ENCODE assay signal across 15 cellular contexts in genomic region chr9:94729199-94729598, GRCh38. TPM values are rescaled to one million over a fixed set of nuclear protein-coding genes. Genes with fewer than 3 reads are reported as not detected.
DNase-seq lines count a peak whose midpoint lies in the region; ATAC-seq and TF ChIP-seq lines count a peak whose summit lies in the region.
"Had no signal": no experiment of that assay in that cellular context is flagged by ENCODE, and none has a peak within 500 bp of the region (broad histone marks: within the 10 kb centered on the region; RNA-seq: fewer than 3 reads in every experiment).

No MANE protein-coding gene starts in this region.

- no peaks in the 10 kb centered on the region for H3K27me3 ChIP-seq in CD4-positive, alpha-beta T cell (ENCODE audit: control insufficient read depth, insufficient read depth, low read length)
- no peaks in the 10 kb centered on the region for H3K27me3 ChIP-seq in GM23338 (ENCODE audit: insufficient read depth)
- no peaks in the 10 kb centered on the region for H3K27me3 ChIP-seq in SJCRH30

- H3K9me3 Mint-ChIP-seq in CD4-positive, alpha-beta T cell, result no peaks in the 10 kb centered on the region
- no peaks in the 10 kb centered on the region for H3K9me3 Mint-ChIP-seq in GM23338
- no peaks in the 10 kb centered on the region for H3K9me3 Mint-ChIP-seq in neural crest cell
- H3K9me3 Mint-ChIP-seq: CD8-positive, alpha-beta T cell had no signal

- H3K9me2 ChIP-seq in GM23338 (ENCODE audit: insufficient read depth), result no peaks in the 10 kb centered on the region

- intact Hi-C loops in CD4-positive, alpha-beta T cell (cut with DNase I, micrococcal nuclease), result loop anchor here in 1 of 2 experiments (5.0 to 10.0 kb wide), 6 partner anchors 57 to 1686 kb away; partner anchors contain the start of genes ZNF169 and ZNF367

- no peaks in the 10 kb centered on the region for H3K4me1 ChIP-seq in GM23338 (ENCODE audit: insufficient read depth)
- H3K4me1 ChIP-seq in SJCRH30, result 0 out of 2 replicates have a peak, but pooled peaks cover 7% of the 10 kb centered on the region

- CTCF ChIA-PET in CD4-positive, alpha-beta T cell (lab: Charles Lee), result no interaction called here

- no peaks in the 10 kb centered on the region for H3K9me3 ChIP-seq in CD4-positive, alpha-beta T cell (ENCODE audit: control insufficient read depth, low read length)
- H3K9me3 ChIP-seq in T-helper 17 cell (ENCODE audit: control insufficient read depth, low read length, poor library complexity, severe bottlenecking) (no peaks in the 10 kb centered on the region), SJCRH30 (replicated peaks) (no peaks in the 10 kb centered on the region)

- H3K27ac Mint-ChIP-seq in CD4-positive, alpha-beta T cell, result peak overlapping the region; percentile 5
- H3K27ac Mint-ChIP-seq in GM23338 (no peak overlapping the region), T-helper 17 cell (peak overlapping the region; percentile 56), neural crest cell (ENCODE audit: unreplicated experiment) (no peak overlapping the region)
- H3K27ac Mint-ChIP-seq: CD8-positive, alpha-beta T cell had no signal

- ATAC-seq in CD4-positive, alpha-beta T cell (ENCODE audit: poor library complexity), result no peak
- ATAC-seq in GM23338 (no peak), T-helper 17 cell (no peak)
- ATAC-seq: CD8-positive, alpha-beta T cell had no signal

- H3F3A ChIP-seq in GM23338 (replicated peaks; ENCODE audit: low read depth), result no peaks in the 10 kb centered on the region

- no peak for DNase-seq in CD4-positive, alpha-beta T cell
- DNase-seq in GM23338 (ENCODE audit: low spot score), result peak; percentile 17
- DNase-seq in T-helper 17 cell, result no peak
- DNase-seq in neural crest cell (ENCODE audit: low read depth, low spot score), result no peak
- no peak for DNase-seq in RPMI8226
- no peak for DNase-seq in SJCRH30
- DNase-seq in DMS153 (lab: John Stamatoyannopoulos, UW), result no peak
- DNase-seq: CD8-positive, alpha-beta T cell; Kasumi-1; NCI-H1105 treated with DMSO at 0.1 percent for 48 hours; NCI-H1694 treated with DMSO at 0.1 percent for 48 hours; NCI-H2107; NCI-H2227 treated with DMSO at 0.1 percent for 48 hours; NCI-H524; SIG-M5 had no signal

- H2AFZ ChIP-seq in GM23338, result no peak overlapping the region

- no peak overlapping the region for H3K27ac ChIP-seq in CD4-positive, alpha-beta T cell (ENCODE audit: low read depth, low read length)
- no peak overlapping the region for H3K27ac ChIP-seq in GM23338 (ENCODE audit: low read depth)
- no peak overlapping the region for H3K27ac ChIP-seq in SJCRH30

- POLR2A ChIA-PET in CD4-positive, alpha-beta T cell (lab: Charles Lee), result no interaction called here

- H3K27me3 Mint-ChIP-seq in CD4-positive, alpha-beta T cell, result no peaks in the 10 kb centered on the region
- peaks cover 3% of the 10 kb centered on the region for H3K27me3 Mint-ChIP-seq in GM23338 (ENCODE audit: insufficient read depth, low read depth, poor library complexity)
- H3K27me3 Mint-ChIP-seq in T-helper 17 cell, result no peaks in the 10 kb centered on the region
- H3K27me3 Mint-ChIP-seq in neural crest cell (ENCODE audit: low read depth), result no peaks in the 10 kb centered on the region

- peaks cover 11% of the 10 kb centered on the region for H3K36me3 Mint-ChIP-seq in CD4-positive, alpha-beta T cell (ENCODE audit: low read depth)
- no peaks in the 10 kb centered on the region for H3K36me3 Mint-ChIP-seq in GM23338 (ENCODE audit: low read depth)
- peaks cover 2% of the 10 kb centered on the region for H3K36me3 Mint-ChIP-seq in T-helper 17 cell (ENCODE audit: low read depth)
- no peaks in the 10 kb centered on the region for H3K36me3 Mint-ChIP-seq in neural crest cell (ENCODE audit: low read depth)

- H3K4me2 ChIP-seq in GM23338, result no peak overlapping the region

- H3K4me1 Mint-ChIP-seq in CD4-positive, alpha-beta T cell (ENCODE audit: low read depth), result peaks cover 22% of the 10 kb centered on the region
- no peaks in the 10 kb centered on the region; the same call in 2 of the 3 replicates for H3K4me1 Mint-ChIP-seq in GM23338
- H3K4me1 Mint-ChIP-seq in T-helper 17 cell, result peaks cover 14% of the 10 kb centered on the region
- H3K4me1 Mint-ChIP-seq in neural crest cell, result peaks cover 24% of the 10 kb centered on the region

- H3K36me3 ChIP-seq in GM23338 (ENCODE audit: insufficient read depth) (no peaks in the 10 kb centered on the region), SJCRH30 (peaks cover 4% of the 10 kb centered on the region; the same call in 1 of the 2 replicates)

- no peak for TF ChIP-seq CTCF in CD4-positive, alpha-beta T cell (IDR thresholded peaks at IDR 0.05)
- TF ChIP-seq CTCF in GM23338 (conservative IDR thresholded peaks at IDR 0.05; ENCODE audit: low read depth in 2 of 2) (peak in 1 of 2 experiments; percentile 10; a peak in 1 of 4 replicates), neural crest cell (conservative IDR thresholded peaks at IDR 0.05) (no peak)

- no peak overlapping the region for H3K4me3 Mint-ChIP-seq in CD4-positive, alpha-beta T cell
- H3K4me3 Mint-ChIP-seq in GM23338 (no peak overlapping the region), T-helper 17 cell (no peak overlapping the region), neural crest cell (peak overlapping the region; percentile 47)
- H3K4me3 Mint-ChIP-seq: CD8-positive, alpha-beta T cell had no signal

- H4K20me1 ChIP-seq in GM23338 (replicated peaks; ENCODE audit: insufficient read depth), result no peaks in the 10 kb centered on the region

- peaks cover 25% of the 10 kb centered on the region for H3K79me2 ChIP-seq in GM23338 (replicated peaks; ENCODE audit: insufficient read depth)

- H3K4me3 ChIP-seq in GM23338 (no peak overlapping the region), SJCRH30 (no peak overlapping the region)

TF ChIP-seq in GM23338, 12 proteins besides CTCF, POLR2A, EP300 and RAD21:
- TF ChIP-seq POLR2AphosphoS5 (IDR thresholded peaks at IDR 0.05; ENCODE audit: low read depth) (no peak), ETS1 (IDR thresholded peaks at IDR 0.05) (no peak), REST (IDR thresholded peaks at IDR 0.05; ENCODE audit: unreplicated experiment) (no peak), ZNF331 (CRISPR knock-in tag; IDR thresholded peaks at IDR 0.05; ENCODE audit: low read depth) (no peak), CREB1 (CRISPR knock-in tag; IDR thresholded peaks at IDR 0.05; ENCODE audit: low read depth) (no peak), EZH2phosphoT487 (IDR thresholded peaks at IDR 0.05; ENCODE audit: unreplicated experiment) (no peak), EZH2 (IDR thresholded peaks at IDR 0.05; ENCODE audit: low read depth, unreplicated experiment) (no peak)

RNA-seq across cellular contexts. Expression of gene AOPEP, which starts 2.7 kb away (rescaled TPM):
- total RNA-seq in CD4-positive, alpha-beta T cell, result 1 to 10 TPM; 6.9 to 7.0 TPM
- total RNA-seq in GM23338 (2014; rRNA removed; shearing (Covaris generic)), result 16.5 and 17.2 TPM in 2 replicates
- 7.0 and 7.5 TPM in 2 replicates for polyA plus RNA-seq in GM23338 (2016; fragmentation: Nextera tagmentation; extraction: Ambion mirVana)
- total RNA-seq in T-helper 17 cell (10 to 100 TPM; 12.4 to 12.9 TPM), neural crest cell (22.2 and 24.8 TPM in 2 replicates)
- 79.5 and 83.2 TPM in 2 replicates for total RNA-seq in SJCRH30 (2014; rRNA removed; shearing (Covaris generic))

Comparison
In these comparisons a context has a peak if more than half of its experiments do, and no peak if none do; other contexts are left out.
1. H3K27ac Mint-ChIP-seq: peak in CD4-positive, alpha-beta T cell (single experiment) and T-helper 17 cell (single experiment); none in GM23338 (single experiment) and neural crest cell (single experiment).